Comparison of ENCODE assay signal across 8 cellular contexts in genomic region chr12:80195143-80195726, GRCh38.
DNase-seq lines count a peak whose midpoint lies in the region; FAIRE-seq and TF ChIP-seq lines count a peak whose summit lies in the region.

No MANE protein-coding gene starts in this region.

- H3K18ac ChIP-seq in mesenchymal stem cell (ENCODE audit: low read depth in 1 of 2, low read length in 2 of 2), result no peak overlapping the region

- H3K4me1 ChIP-seq in mesenchymal stem cell (ENCODE audit: control insufficient read depth, insufficient read depth, low read depth, low read length) (no peaks in the 10 kb centered on the region), colonic mucosa (no peaks in the 10 kb centered on the region)

- H4K91ac ChIP-seq in mesenchymal stem cell (ENCODE audit: low read length), result no peak overlapping the region

- WGBS in mesenchymal stem cell, result 8% methylated on average over 1 of the region's 1 CpG

- H2BK15ac ChIP-seq in mesenchymal stem cell (ENCODE audit: low read depth, poor library complexity, severe bottlenecking), result no peak overlapping the region

- intact Hi-C loops in colonic mucosa (cut with DNase I), result loop anchor here (5.0 kb wide), 1 partner anchor 77 kb away; no protein-coding TSS in a partner anchor

- no peak overlapping the region for H3K23ac ChIP-seq in mesenchymal stem cell (ENCODE audit: low read length in 2 of 2)

- no peak overlapping the region for H3K4ac ChIP-seq in mesenchymal stem cell (ENCODE audit: low read depth in 1 of 2, low read length in 2 of 2)

- no peak for TF ChIP-seq POLR2A in H54 (IDR thresholded peaks at IDR 0.05; ENCODE audit: low read depth, low read length)

- no peaks in the 10 kb centered on the region for H3K79me1 ChIP-seq in mesenchymal stem cell (replicated peaks; ENCODE audit: low read length, poor library complexity, severe bottlenecking)

- H2BK5ac ChIP-seq in mesenchymal stem cell (ENCODE audit: low read depth, low read length, poor library complexity, severe bottlenecking), result no peak overlapping the region

- DNase-seq in ELR (ENCODE audit: low read depth), result peak; percentile 74
- no peak for DNase-seq in H54 (ENCODE audit: insufficient read length, low spot score)
- peak; percentile 75 for DNase-seq in NCI-H2171 treated with DMSO at 0.1 percent for 48 hours (lab: John Stamatoyannopoulos, UW)
- peak; percentile 48 to 79 for DNase-seq in T47D (ENCODE audit: low read depth in 1 of 2, low spot score in 1 of 2)
- DNase-seq in mesenchymal stem cell, result peak; percentile 67
- DNase-seq in colonic mucosa, result no peak
- DNase-seq in NCI-H2196 treated with DMSO at 0.1 percent for 48 hours (lab: John Stamatoyannopoulos, UW; ENCODE audit: unreplicated experiment), result no peak
- DNase-seq in stimulated activated CD4-positive, alpha-beta T cell treated with anti-CD3 and anti-CD28 coated beads, Interleukin-1b, Interleukin-23, amount 100 ng/mL, for 48 hours, result no peak

- in situ Hi-C loops in T47D (cut with HindIII; ENCODE audit: low pct_unique_long_range_greater_than_20kb, low sequenced_read_pairs), result no loop called here

- H2AK5ac ChIP-seq in mesenchymal stem cell (ENCODE audit: low read length, severe bottlenecking), result no peak overlapping the region

- no peak for TF ChIP-seq CTCF in colonic mucosa (IDR thresholded peaks at IDR 0.05)

- H3K27me3 ChIP-seq in mesenchymal stem cell (ENCODE audit: control insufficient read depth in 1 of 2, insufficient read depth in 1 of 2, low read length in 2 of 2) (no peaks in the 10 kb centered on the region), colonic mucosa (no peaks in the 10 kb centered on the region)

- no peak overlapping the region for H2AFZ ChIP-seq in mesenchymal stem cell (ENCODE audit: low read depth, low read length)

- no peak overlapping the region for H3K4me3 ChIP-seq in mesenchymal stem cell (ENCODE audit: insufficient read depth in 1 of 2, low read depth in 1 of 2, low read length in 2 of 2)
- no peak overlapping the region for H3K4me3 ChIP-seq in colonic mucosa

- H3K14ac ChIP-seq in mesenchymal stem cell (ENCODE audit: low read length in 2 of 2), result no peak overlapping the region

- H3K36me3 ChIP-seq in mesenchymal stem cell (ENCODE audit: control insufficient read depth in 1 of 2, insufficient read depth in 2 of 2, low read depth in 1 of 2, low read length in 2 of 2), result no peaks in the 10 kb centered on the region
- H3K36me3 ChIP-seq in colonic mucosa, result no peaks in the 10 kb centered on the region

- no peak overlapping the region for H2BK12ac ChIP-seq in mesenchymal stem cell (ENCODE audit: low read length in 2 of 2)

- H4K8ac ChIP-seq in mesenchymal stem cell (ENCODE audit: low read length), result no peak overlapping the region

- H3K27ac ChIP-seq in mesenchymal stem cell (ENCODE audit: low read length, poor library complexity, severe bottlenecking) (no peak overlapping the region), colonic mucosa (no peak overlapping the region)

- peak overlapping the region; percentile 53 for H3K9ac ChIP-seq in mesenchymal stem cell (ENCODE audit: low read length)
- H3K9ac ChIP-seq in colonic mucosa (ENCODE audit: low read depth in 2 of 2, low read length in 2 of 2), result no peak overlapping the region

- peak; percentile 78 for FAIRE-seq in H54 (lab: Jason Lieb, UNC)

- H2BK120ac ChIP-seq in mesenchymal stem cell (ENCODE audit: low read depth, low read length), result no peak overlapping the region

- H3K4me2 ChIP-seq in mesenchymal stem cell (ENCODE audit: low read length, poor library complexity, severe bottlenecking), result no peak overlapping the region

- no peaks in the 10 kb centered on the region for H3K9me3 ChIP-seq in mesenchymal stem cell (ENCODE audit: control insufficient read depth, low read length)
- H3K9me3 ChIP-seq in colonic mucosa, result no peaks in the 10 kb centered on the region

Comparison
In these comparisons a context has a peak if more than half of its experiments do, and no peak if none do; other contexts are left out.
1. DNase-seq: peak in ELR (single experiment), NCI-H2171 treated with DMSO at 0.1 percent for 48 hours (single experiment), T47D (2 of 2) and mesenchymal stem cell (single experiment); none in H54 (single experiment), colonic mucosa (single experiment), NCI-H2196 treated with DMSO at 0.1 percent for 48 hours (single experiment) and stimulated activated CD4-positive, alpha-beta T cell treated with anti-CD3 and anti-CD28 coated beads, Interleukin-1b, Interleukin-23, amount 100 ng/mL, for 48 hours (single experiment).